Comparison of ENCODE assay signal across 12 cellular contexts in genomic region chr1:13732971-13733667, GRCh38. TPM values are rescaled to one million over a fixed set of nuclear protein-coding genes. Genes with fewer than 3 reads are reported as not detected.
DNase-seq lines count a peak whose midpoint lies in the region; ATAC-seq and TF ChIP-seq lines count a peak whose summit lies in the region.
"Had no signal": no experiment of that assay in that cellular context is flagged by ENCODE, and none has a peak within 500 bp of the region (broad histone marks: within the 10 kb centered on the region; RNA-seq: fewer than 3 reads in every experiment).

No MANE protein-coding gene starts in this region.

- no peaks in the 10 kb centered on the region for H3K9me3 ChIP-seq in thoracic aorta

- H3K4me3 ChIP-seq in thoracic aorta, result peak overlapping the region; percentile 41

- ATAC-seq in thoracic aorta (ENCODE audit: insufficient number of reproducible peaks, low FRiP score, low read depth) (no peak), GM21529 (IDR thresholded peaks at IDR 0.05; ENCODE audit: unreplicated experiment) (no peak), HG02623 (IDR thresholded peaks at IDR 0.05; ENCODE audit: unreplicated experiment) (no peak)

- no peaks in the 10 kb centered on the region for H3K27me3 ChIP-seq in thoracic aorta (replicated peaks; ENCODE audit: insufficient read depth)

- H3K27ac ChIP-seq in thoracic aorta, result peak overlapping the region; percentile 10 to 54

- H3K4me1 ChIP-seq in thoracic aorta (ENCODE audit: control insufficient read depth in 1 of 2, low read depth in 2 of 2), result peaks cover 15 to 39% of the 10 kb centered on the region in 2 donors

- H3K36me3 ChIP-seq in thoracic aorta, result no peaks in the 10 kb centered on the region

- no peak for TF ChIP-seq CTCF in thoracic aorta (IDR thresholded peaks at IDR 0.05)

- peak; percentile 19 for DNase-seq in stimulated activated CD4-positive, alpha-beta T cell treated with anti-CD3 and anti-CD28 coated beads, Interleukin-4, amount 100 ng/mL, for 24 hours
- DNase-seq in stimulated activated CD4-positive, alpha-beta T cell treated with anti-CD3 and anti-CD28 coated beads, Interleukin-1b, Interleukin-23, amount 100 ng/mL, for 48 hours, result no peak
- peak; percentile 20 for DNase-seq in T-helper 9 cell
- peak; percentile 23 for DNase-seq in effector CD8-positive, alpha-beta T cell (lab: John Stamatoyannopoulos, UW)
- no peak for DNase-seq in thoracic aorta (ENCODE audit: low spot score)
- DNase-seq in COR-L47 (lab: John Stamatoyannopoulos, UW), result no peak
- DNase-seq: activated CD4-positive, CD25-positive, alpha-beta regulatory T cell treated with anti-CD3 and anti-CD28 coated beads, Interleukin-2, amount 50 U/mL, for 72 hours; midbrain; MM.1S; substantia nigra had no signal

RNA-seq across cellular contexts. Expression of gene PRDM2, which starts 33.1 kb away (rescaled TPM):
- 10 to 100 TPM; 43.0 to 45.4 TPM for total RNA-seq in thoracic aorta

Comparison
In these comparisons a context has a peak if more than half of its experiments do, and no peak if none do; other contexts are left out.
1. DNase-seq: peak in stimulated activated CD4-positive, alpha-beta T cell treated with anti-CD3 and anti-CD28 coated beads, Interleukin-4, amount 100 ng/mL, for 24 hours (single experiment), T-helper 9 cell (single experiment) and effector CD8-positive, alpha-beta T cell (single experiment); none in stimulated activated CD4-positive, alpha-beta T cell treated with anti-CD3 and anti-CD28 coated beads, Interleukin-1b, Interleukin-23, amount 100 ng/mL, for 48 hours (single experiment), thoracic aorta (single experiment) and COR-L47 (single experiment).